In the genomic region with DNA sequence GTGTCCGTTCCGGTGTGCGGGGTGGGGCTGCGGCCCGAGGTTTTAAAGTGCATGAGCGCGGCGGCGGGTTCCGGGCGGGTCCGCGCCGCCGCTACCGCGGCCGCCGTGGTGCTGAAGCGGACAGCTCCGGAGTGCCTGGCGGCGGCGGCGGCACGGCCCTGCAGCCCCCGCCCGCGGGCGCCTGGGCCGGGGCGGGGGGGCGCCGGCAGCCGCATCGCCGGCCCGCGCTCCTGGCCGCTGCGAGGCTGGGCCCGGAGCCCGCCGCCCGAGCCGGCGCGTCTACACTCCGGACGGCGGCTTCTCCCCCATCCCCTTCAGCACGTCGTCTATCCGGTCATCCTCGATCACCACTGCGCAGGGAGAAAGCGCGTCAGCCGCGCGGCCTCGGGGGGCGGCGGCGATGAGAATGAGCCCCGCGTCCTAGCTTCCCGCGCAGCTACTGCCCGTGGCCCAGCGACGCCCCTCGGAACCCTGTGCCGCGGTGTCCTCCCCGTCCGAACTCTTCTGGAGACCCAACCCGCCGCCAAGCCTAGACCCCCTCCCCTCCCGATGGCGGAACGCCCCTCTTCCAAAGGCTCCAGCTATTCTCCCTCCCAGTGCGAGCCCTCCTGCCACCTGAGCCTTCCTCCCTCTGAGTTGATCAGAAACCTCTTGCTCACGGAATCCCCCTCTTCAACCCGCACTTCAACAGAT, we compare ENCODE assay signal across 8 cellular contexts. TPM values are rescaled to one million over a fixed set of nuclear protein-coding genes. Genes with fewer than 3 reads are reported as not detected.
DNase-seq lines count a peak whose midpoint lies in the region; ATAC-seq and TF ChIP-seq lines count a peak whose summit lies in the region.

No MANE protein-coding gene starts in this region.

- H3K36me3 Mint-ChIP-seq in CD4-positive, alpha-beta T cell (ENCODE audit: low read depth): no peaks in the 10 kb centered on the region
- H3K36me3 Mint-ChIP-seq in effector memory CD8-positive, alpha-beta T cell (ENCODE audit: insufficient read depth): peaks cover 12% of the 10 kb centered on the region

- peaks cover 32% of the 10 kb centered on the region for H3K27me3 ChIP-seq in CD4-positive, alpha-beta T cell (ENCODE audit: control insufficient read depth, insufficient read depth, low read length)
- H3K27me3 ChIP-seq in HUES6 (ENCODE audit: control insufficient read depth, insufficient read depth, low read length): peaks cover 69% of the 10 kb centered on the region
- peaks cover 30% of the 10 kb centered on the region for H3K27me3 ChIP-seq in WERI-Rb-1 (ENCODE audit: insufficient read depth, low read depth, severe bottlenecking)
- H3K27me3 ChIP-seq in mesendoderm (ENCODE audit: insufficient read depth, low read length, poor library complexity): peaks cover 19% of the 10 kb centered on the region
- peaks cover 0 to 2% of the 10 kb centered on the region in 2 donors for H3K27me3 ChIP-seq in aorta (ENCODE audit: control insufficient read depth in 1 of 2, insufficient read depth in 2 of 2, low read length in 1 of 2)

- peaks cover 3% of the 10 kb centered on the region; the same call in 1 of the 2 replicates for H3K36me3 ChIP-seq in HUES6 (ENCODE audit: control insufficient read depth, insufficient read depth, low read length)
- H3K36me3 ChIP-seq in WERI-Rb-1: no peaks in the 10 kb centered on the region
- no peaks in the 10 kb centered on the region for H3K36me3 ChIP-seq in mesendoderm (ENCODE audit: control insufficient read depth, insufficient read depth, low read length)
- H3K36me3 ChIP-seq in aorta (ENCODE audit: control insufficient read depth in 1 of 2, insufficient read depth in 2 of 2, low read length in 1 of 2): no peaks in the 10 kb centered on the region

- H3K27ac ChIP-seq in CD4-positive, alpha-beta T cell (ENCODE audit: low read depth, low read length): no peak overlapping the region
- H3K27ac ChIP-seq in HUES6 (ENCODE audit: low read depth, low read length) (no peak overlapping the region), WERI-Rb-1 (no peak overlapping the region), mesendoderm (ENCODE audit: low read depth, low read length) (no peak overlapping the region), aorta (ENCODE audit: low read depth in 1 of 2, low read length in 2 of 2) (no peak overlapping the region)

- intact Hi-C loops in CD4-positive, alpha-beta T cell (cut with DNase I, micrococcal nuclease): loop anchor here in 1 of 2 experiments (5.0 kb wide), 1 partner anchor 37 kb away; a partner anchor contains a TSS
- intact Hi-C loops in aorta (cut with DNase I): loop anchor here (5.0 to 10.0 kb wide), 2 partner anchors 37 to 365 kb away; a partner anchor contains a TSS

- no peak overlapping the region for H3K23ac ChIP-seq in mesendoderm (ENCODE audit: low read length)

- peaks cover 17% of the 10 kb centered on the region for H3K4me1 Mint-ChIP-seq in CD4-positive, alpha-beta T cell (ENCODE audit: low read depth)
- H3K4me1 Mint-ChIP-seq in effector memory CD8-positive, alpha-beta T cell (ENCODE audit: low read depth in 2 of 2): peaks cover 20% of the 10 kb centered on the region in 2 donors

- DNase-seq in CD4-positive, alpha-beta T cell: peak in 4 of 10 experiments; percentile 17 to 46 (median 42)
- no peak for DNase-seq in WERI-Rb-1
- peak; percentile 33 to 45 (median 44) for DNase-seq in effector memory CD8-positive, alpha-beta T cell
- peak; percentile 36 for DNase-seq in mesendoderm
- DNase-seq in aorta: peak; percentile 58 to 82
- DNase-seq in NCI-H1694 (lab: John Stamatoyannopoulos, UW): no peak

- no peaks in the 10 kb centered on the region for H3K9me3 Mint-ChIP-seq in CD4-positive, alpha-beta T cell
- H3K9me3 Mint-ChIP-seq in effector memory CD8-positive, alpha-beta T cell: no peaks in the 10 kb centered on the region

- TF ChIP-seq CTCF in CD4-positive, alpha-beta T cell (IDR thresholded peaks at IDR 0.05): no peak
- no peak for TF ChIP-seq CTCF in WERI-Rb-1 (IDR thresholded peaks at IDR 0.05; ENCODE audit: low read depth, low read length)

- peak overlapping the region; percentile 57 for H3K4me2 ChIP-seq in mesendoderm (ENCODE audit: low read length)

- peaks cover 46% of the 10 kb centered on the region for H3K27me3 Mint-ChIP-seq in CD4-positive, alpha-beta T cell
- H3K27me3 Mint-ChIP-seq in effector memory CD8-positive, alpha-beta T cell: no peaks in the 10 kb centered on the region

- no peak overlapping the region for H2AK5ac ChIP-seq in mesendoderm (ENCODE audit: low read length)

- H3K18ac ChIP-seq in mesendoderm (ENCODE audit: low read length): no peak overlapping the region

- WGBS in mesendoderm (ENCODE audit: extremely low coverage, insufficient coverage, low lambda C conversion rate): no CpG with 5 or more reads among the region's 85 CpGs
- 0 to 1% methylated on average over 47 to 85 of the region's 85 CpGs for WGBS in aorta, 2 donors

- peak; percentile 71 for ATAC-seq in CD4-positive, alpha-beta T cell (ENCODE audit: poor library complexity)
- ATAC-seq in effector memory CD8-positive, alpha-beta T cell (replicated peaks): peak; percentile 62
- ATAC-seq in aorta (ENCODE audit: low FRiP score) (peak; percentile 71), HG02571 (IDR thresholded peaks at IDR 0.05; ENCODE audit: unreplicated experiment) (no peak)

- H3K27ac Mint-ChIP-seq in CD4-positive, alpha-beta T cell: no peak overlapping the region
- H3K27ac Mint-ChIP-seq in effector memory CD8-positive, alpha-beta T cell: peak overlapping the region in 1 of 2 donors; percentile 51

- no peaks in the 10 kb centered on the region for H3K9me3 ChIP-seq in CD4-positive, alpha-beta T cell (ENCODE audit: control insufficient read depth, low read length)
- H3K9me3 ChIP-seq in HUES6 (ENCODE audit: control insufficient read depth, insufficient read depth, low read depth, low read length): no peaks in the 10 kb centered on the region
- no peaks in the 10 kb centered on the region for H3K9me3 ChIP-seq in WERI-Rb-1 (ENCODE audit: severe bottlenecking)
- H3K9me3 ChIP-seq in aorta (ENCODE audit: control insufficient read depth, low read length): no peaks in the 10 kb centered on the region

- POLR2A ChIA-PET in CD4-positive, alpha-beta T cell (lab: Charles Lee): interaction anchor here (1.4 kb wide), 1 partner anchor 13 kb away, joined by 4 read pairs; no protein-coding TSS in a partner anchor

- H4K5ac ChIP-seq in mesendoderm (ENCODE audit: low read length): no peak overlapping the region

- H3K4me3 ChIP-seq in HUES6 (ENCODE audit: low read depth, low read length) (peak overlapping the region; percentile 65), WERI-Rb-1 (ENCODE audit: low read depth, low read length) (peak overlapping the region; percentile 75), mesendoderm (ENCODE audit: low read length) (no peak overlapping the region), aorta (ENCODE audit: low read length in 2 of 2) (peak overlapping the region in 1 of 2 donors; percentile 13)

- no peak overlapping the region for H3K56ac ChIP-seq in mesendoderm (ENCODE audit: low read length)

- H3K4ac ChIP-seq in mesendoderm (ENCODE audit: low read depth, low read length): no peak overlapping the region

- no peak overlapping the region for H2BK5ac ChIP-seq in mesendoderm (ENCODE audit: low read length)

- no peak overlapping the region for H2BK120ac ChIP-seq in mesendoderm (ENCODE audit: low read depth, low read length)

- CTCF ChIA-PET in CD4-positive, alpha-beta T cell (lab: Charles Lee): interaction anchor here (1.7 kb wide), 1 partner anchor 10 kb away, joined by 12 read pairs; a partner anchor contains a TSS

- no peaks in the 10 kb centered on the region for H3K79me2 ChIP-seq in mesendoderm (ENCODE audit: control insufficient read depth, insufficient read depth, low read length)

- H2BK15ac ChIP-seq in mesendoderm (replicated peaks; ENCODE audit: low read depth): no peak overlapping the region

- H3K4me3 Mint-ChIP-seq in CD4-positive, alpha-beta T cell: peak overlapping the region; percentile 84
- peak overlapping the region; percentile 75 for H3K4me3 Mint-ChIP-seq in effector memory CD8-positive, alpha-beta T cell

- H4K8ac ChIP-seq in mesendoderm (ENCODE audit: low read depth, low read length): no peak overlapping the region

- peaks cover 10% of the 10 kb centered on the region for H3K4me1 ChIP-seq in HUES6 (ENCODE audit: control insufficient read depth, insufficient read depth, low read length)
- no peaks in the 10 kb centered on the region for H3K4me1 ChIP-seq in mesendoderm (ENCODE audit: control insufficient read depth, low read depth, low read length)
- no peaks in the 10 kb centered on the region for H3K4me1 ChIP-seq in aorta (ENCODE audit: control insufficient read depth in 1 of 2, insufficient read depth in 2 of 2, low read length in 2 of 2)

- no peaks in the 10 kb centered on the region for H3K79me1 ChIP-seq in mesendoderm (ENCODE audit: low read length)

- no peak overlapping the region for H3K9ac ChIP-seq in HUES6 (ENCODE audit: low read length)
- H3K9ac ChIP-seq in mesendoderm (ENCODE audit: low read length): peak overlapping the region; percentile 13

RNA-seq across cellular contexts. Expression of a gene that starts 1.3 kb away (rescaled TPM):
- not detected for total RNA-seq in CD4-positive, alpha-beta T cell
- polyA plus RNA-seq in mesendoderm (2013, experiment 1 of 2): 7.3 TPM
- polyA plus RNA-seq in mesendoderm (2013, experiment 2 of 2): 7.3 TPM
- under 1 TPM; 0.26 to 0.36 TPM for total RNA-seq in aorta
- polyA plus RNA-seq in aorta: not detected

RNA-seq across cellular contexts. Expression of a gene that starts 10.6 kb away (rescaled TPM):
- total RNA-seq in CD4-positive, alpha-beta T cell: not detected
- polyA plus RNA-seq in mesendoderm (2013, experiment 1 of 2): 9.7 TPM
- polyA plus RNA-seq in mesendoderm (2013, experiment 2 of 2): 9.8 TPM
- 1 to 10 TPM; 1.5 to 1.8 TPM for total RNA-seq in aorta
- polyA plus RNA-seq in aorta: 1 to 10 TPM in 1 of 2 donors, under 1 TPM in 1; 0.41 to 3.0 TPM

RNA-seq across cellular contexts. Expression of a gene that starts 11.3 kb away (rescaled TPM):
- 10 to 100 TPM; 12.0 to 13.5 TPM for total RNA-seq in CD4-positive, alpha-beta T cell
- 73.2 TPM for polyA plus RNA-seq in mesendoderm (2013, experiment 1 of 2)
- 72.2 TPM for polyA plus RNA-seq in mesendoderm (2013, experiment 2 of 2)
- 10 to 100 TPM; 19.4 to 23.9 TPM for total RNA-seq in aorta
- 10 to 100 TPM; 12.5 to 30.7 TPM for polyA plus RNA-seq in aorta

RNA-seq across cellular contexts. Expression of a gene that starts 15.8 kb away (rescaled TPM):
- not detected for total RNA-seq in CD4-positive, alpha-beta T cell
- polyA plus RNA-seq in mesendoderm (2013, experiment 1 of 2): 0.10 TPM
- polyA plus RNA-seq in mesendoderm (2013, experiment 2 of 2): 0.20 TPM
- total RNA-seq in aorta: not detected
- polyA plus RNA-seq in aorta: not detected

RNA-seq across cellular contexts. Expression of a gene that starts 30.6 kb away (rescaled TPM):
- not detected for total RNA-seq in CD4-positive, alpha-beta T cell
- 0.01 TPM for polyA plus RNA-seq in mesendoderm (2013, experiment 1 of 2)
- 0.03 TPM for polyA plus RNA-seq in mesendoderm (2013, experiment 2 of 2)
- not detected for total RNA-seq in aorta
- under 1 TPM in 1 of 2 donors, not detected in 1; 0.10 TPM for polyA plus RNA-seq in aorta

Comparison
In these comparisons a context has a peak if more than half of its experiments do, and no peak if none do; other contexts are left out.
1. DNase-seq: peak in effector memory CD8-positive, alpha-beta T cell (3 of 3), mesendoderm (single experiment) and aorta (2 of 2); none in WERI-Rb-1 (single experiment) and NCI-H1694 (single experiment).